10 cellular contexts compared by ENCODE assay signal in genomic region chr12:93740721-93741120, GRCh38.
DNase-seq lines count a peak whose midpoint lies in the region; ATAC-seq and TF ChIP-seq lines count a peak whose summit lies in the region.
"Had no signal": no experiment of that assay in that cellular context is flagged by ENCODE, and none has a peak within 500 bp of the region (broad histone marks: within the 10 kb centered on the region; RNA-seq: fewer than 3 reads in every experiment).

No MANE protein-coding gene starts in this region.

- H3K4me2 ChIP-seq in PC-3 (ENCODE audit: low read length) = peak overlapping the region; percentile 96

- BruUV-seq in PC-3 (replicated peaks; lab: Mats Ljungman, UMichigan) = no TSS peak

- no peaks in the 10 kb centered on the region for H3F3A ChIP-seq in PC-3 (ENCODE audit: low read length, unreplicated experiment)

- H3K27ac ChIP-seq in PC-3 (ENCODE audit: low read length) = peak overlapping the region; percentile 78
- H3K27ac ChIP-seq in skin epidermis = peak overlapping the region in 18 of 21 experiments; percentile 44 to 91 (median 84)

- H4K20me1 ChIP-seq in PC-3 (ENCODE audit: low read length) = no peaks in the 10 kb centered on the region

- peak overlapping the region; percentile 83 for H3K9ac ChIP-seq in PC-3 (ENCODE audit: low read length)

- no peaks in the 10 kb centered on the region for H3K27me3 ChIP-seq in HAP-1 (ENCODE audit: low read depth)
- H3K27me3 ChIP-seq in PC-3 (ENCODE audit: low read length) = no peaks in the 10 kb centered on the region

- H3K36me3 ChIP-seq in HAP-1 (replicated peaks) (no peaks in the 10 kb centered on the region), PC-3 (ENCODE audit: low read depth, low read length) (no peaks in the 10 kb centered on the region)

- intact Hi-C loops in PC-3 (cut with micrococcal nuclease) = loop anchor here (2.0 kb wide), 2 partner anchors 42 to 238 kb away; no protein-coding TSS in a partner anchor

- no peak for TF ChIP-seq POLR2A in GM18505 (IDR thresholded peaks at IDR 0.05; ENCODE audit: borderline replicate concordance, extremely low read depth, insufficient read depth, insufficient read length)

- H3K79me2 ChIP-seq in PC-3 (ENCODE audit: low read length) = no peaks in the 10 kb centered on the region

- ATAC-seq in PC-3 = no peak
- no peak for ATAC-seq in GM21390 (IDR thresholded peaks at IDR 0.05; ENCODE audit: unreplicated experiment)
- no peak for ATAC-seq in GM18505 (IDR thresholded peaks at IDR 0.05; ENCODE audit: unreplicated experiment)
- no peak for ATAC-seq in GM18502 (IDR thresholded peaks at IDR 0.05; ENCODE audit: poor library complexity, unreplicated experiment)

- H2AFZ ChIP-seq in PC-3 (ENCODE audit: low read length) = peak overlapping the region; percentile 93

- no peak for TF ChIP-seq CTCF in PC-3 (conservative IDR thresholded peaks at IDR 0.05; ENCODE audit: low read depth, low read length)
- no peak for TF ChIP-seq CTCF in GM13976 (IDR thresholded peaks at IDR 0.05; ENCODE audit: borderline replicate concordance, control extremely low read depth, extremely low read depth, insufficient read depth, missing control alignments)

- POLR2A ChIA-PET in PC-3 (lab: Charles Lee; ENCODE audit: unreplicated experiment) = no interaction called here

- H3K9me3 ChIP-seq in HAP-1 = no peaks in the 10 kb centered on the region
- no peaks in the 10 kb centered on the region for H3K9me3 ChIP-seq in PC-3 (ENCODE audit: low read length)

- DNase-seq in HAP-1 (ENCODE audit: low spot score in 2 of 2) = no peak
- peak; percentile 46 for DNase-seq in PC-3
- peak; percentile 48 for DNase-seq in fibroblast of peridontal ligament (ENCODE audit: extremely low read depth)
- no peak for DNase-seq in GM13976 (ENCODE audit: low spot score)
- DNase-seq: activated CD4-positive, alpha-beta T cell treated with anti-CD3 and anti-CD28 coated beads, Interleukin-2, amount 50 U/mL, for 48 hours; NCI-H187 treated with DMSO at 0.1 percent for 48 hours had no signal

- H3K4me1 ChIP-seq in HAP-1 = peaks cover 53% of the 10 kb centered on the region
- peaks cover 22% of the 10 kb centered on the region for H3K4me1 ChIP-seq in PC-3 (ENCODE audit: insufficient read depth, low read length)

- CTCF ChIA-PET in PC-3 (lab: Charles Lee) = interaction anchor here (1.0 kb wide), 1 partner anchor 177 kb away, joined by 4 read pairs; no protein-coding TSS in a partner anchor

- in situ Hi-C loops in HAP-1 (cut with MboI; ENCODE audit: low sequenced_read_pairs) = loop anchor here (5.0 kb wide), 1 partner anchor 168 kb away; the partner anchor contains the start of gene SOCS2
- in situ Hi-C loops in GM13976 (cut with MboI; ENCODE audit: low sequenced_read_pairs, unreplicated experiment) = no loop called here

- H3K4me3 ChIP-seq in HAP-1 (peak overlapping the region; percentile 5), PC-3 (ENCODE audit: low read length) (peak overlapping the region; percentile 81), skin epidermis (peak overlapping the region in 2 of 7 experiments; percentile 1 to 54)

- H3K9me2 ChIP-seq in PC-3 (replicated peaks; ENCODE audit: low read length) = no peaks in the 10 kb centered on the region

Comparison
In these comparisons a context has a peak if more than half of its experiments do, and no peak if none do; other contexts are left out.
1. DNase-seq: peak in PC-3 (single experiment) and fibroblast of peridontal ligament (single experiment); none in HAP-1 (0 of 2) and GM13976 (single experiment).